22 cellular contexts compared by ENCODE assay signal in the genomic region with DNA sequence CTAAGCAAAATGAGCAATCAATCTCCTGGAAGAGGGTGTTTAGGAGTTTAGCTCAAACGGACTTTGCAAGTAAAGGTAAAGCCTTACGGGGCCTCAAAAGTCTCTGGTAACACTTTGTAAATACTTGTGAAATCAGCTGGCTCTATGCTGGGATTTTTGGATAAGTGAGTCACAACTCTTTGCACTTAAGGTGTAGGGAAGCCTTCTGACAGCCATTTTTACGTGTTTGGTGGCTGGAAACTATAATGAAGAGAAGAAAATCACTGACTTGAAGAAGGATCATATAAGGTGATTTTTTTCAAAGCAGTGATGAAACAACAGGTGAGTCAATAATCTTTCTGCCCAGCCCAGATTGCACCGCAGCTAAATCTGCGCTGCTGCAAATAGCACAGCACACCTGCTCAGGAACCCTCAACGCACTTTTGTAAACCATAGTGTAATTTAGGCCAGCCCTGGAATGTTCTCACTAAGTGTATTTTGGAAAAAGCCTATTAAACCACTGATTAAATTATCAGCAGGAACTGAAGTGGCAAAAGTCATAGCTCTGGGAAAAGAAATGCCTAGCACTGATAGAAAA.
A peak's percentile ranks its signal among the peaks of the same experiment; 100 is the strongest.
DNase-seq lines count a peak whose midpoint lies in the region; ATAC-seq and TF ChIP-seq lines count a peak whose summit lies in the region.
"Had no signal": no experiment of that assay in that cellular context is flagged by ENCODE, and none has a peak within 500 bp of the region (broad histone marks: within the 10 kb centered on the region; RNA-seq: fewer than 3 reads in every experiment).

No MANE protein-coding gene starts in this region.

- peak overlapping the region; percentile 4; the same call in 1 of the 2 replicates for H2AFZ ChIP-seq in GM23338
- H2AFZ ChIP-seq: parathyroid adenoma had no signal

- no peaks in the 10 kb centered on the region for H3K27me3 ChIP-seq in GM23338 (ENCODE audit: insufficient read depth)
- H3K27me3 ChIP-seq in body of pancreas: no peaks in the 10 kb centered on the region
- H3K27me3 ChIP-seq in lung (ENCODE audit: control insufficient read depth, insufficient read depth): no peaks in the 10 kb centered on the region
- H3K27me3 ChIP-seq: esophagus squamous epithelium, testis had no signal

- H3K9me3 ChIP-seq in body of pancreas: no peaks in the 10 kb centered on the region
- peaks cover 0 to 4% of the 10 kb centered on the region in 2 donors for H3K9me3 ChIP-seq in lung (ENCODE audit: control insufficient read depth in 2 of 2, insufficient read depth in 1 of 2, low read length in 1 of 2)
- H3K9me3 ChIP-seq: esophagus squamous epithelium, left ventricle myocardium inferior, testis had no signal

- H3K27ac Mint-ChIP-seq in GM23338: no peak overlapping the region
- H3K27ac Mint-ChIP-seq: activated CD8-positive, alpha-beta T cell treated with anti-CD3 and anti-CD28 coated beads, Interleukin-2, amount 10 ng/mL, durations not matched to agents 7 days and 5 days; CD14-positive monocyte; T-helper 1 cell treated with Interleukin-12 subunit alpha and Interleukin-12 subunit beta and Interleukin-4 antibody, amounts not matched to agents 30 μg/mL and 1 μg/mL, for 36 hours had no signal

- TF ChIP-seq CTCF in GM23338 (conservative IDR thresholded peaks at IDR 0.05; ENCODE audit: low read depth in 2 of 2) (no peak), body of pancreas (IDR thresholded peaks at IDR 0.05) (no peak), lung (IDR thresholded peaks at IDR 0.05; ENCODE audit: control extremely low read depth, extremely low read depth) (no peak)

- TF ChIP-seq POLR2A in body of pancreas (IDR thresholded peaks at IDR 0.05): no peak

- H3K4me1 ChIP-seq in GM23338 (ENCODE audit: insufficient read depth) (peaks cover 16% of the 10 kb centered on the region), body of pancreas (no peaks in the 10 kb centered on the region), lung (ENCODE audit: control insufficient read depth in 2 of 2, insufficient read depth in 2 of 2, low read length in 2 of 2) (peaks cover 0 to 3% of the 10 kb centered on the region in 2 donors)
- H3K4me1 ChIP-seq: esophagus squamous epithelium, left ventricle myocardium inferior, parathyroid adenoma, testis had no signal

- ATAC-seq in GM23338 (no peak; the same call in 2 of the 3 replicates), body of pancreas (peak; percentile 30), lung (ENCODE audit: insufficient read depth, low FRiP score) (peak; percentile 58), HG03442 (IDR thresholded peaks at IDR 0.05; ENCODE audit: unreplicated experiment) (no peak)
- ATAC-seq: activated CD8-positive, alpha-beta T cell treated with anti-CD3 and anti-CD28 coated beads, Interleukin-2, amount 10 ng/mL, durations not matched to agents 7 days and 5 days; right cardiac atrium had no signal

- no peak overlapping the region for H3K4me2 ChIP-seq in GM23338

- no peaks in the 10 kb centered on the region for H3K36me3 Mint-ChIP-seq in GM23338 (ENCODE audit: low read depth)
- H3K36me3 Mint-ChIP-seq: CD14-positive monocyte had no signal

- H3K9me2 ChIP-seq in GM23338 (ENCODE audit: insufficient read depth): no peaks in the 10 kb centered on the region

- peaks cover 3% of the 10 kb centered on the region; the same call in 1 of the 3 replicates for H3K9me3 Mint-ChIP-seq in GM23338

- H4K20me1 ChIP-seq in GM23338 (replicated peaks; ENCODE audit: insufficient read depth): no peaks in the 10 kb centered on the region

- DNase-seq in DMS53 (lab: John Stamatoyannopoulos, UW) (peak; percentile 67), GM23338 (ENCODE audit: low spot score) (no peak), body of pancreas (peak in 2 of 4 donors; percentile 16 to 42), lung (ENCODE audit: low spot score) (no peak), hypothalamus (lab: John Stamatoyannopoulos, UW) (no peak), GF-D8 (lab: John Stamatoyannopoulos, UW) (no peak)
- DNase-seq: activated CD4-positive, CD25-positive, alpha-beta regulatory T cell treated with anti-CD3 and anti-CD28 coated beads, Interleukin-2, amount 50 U/mL, for 72 hours; activated CD8-positive, alpha-beta T cell treated with anti-CD3 and anti-CD28 coated beads, Interleukin-2, amount 10 ng/mL, durations not matched to agents 7 days and 5 days; activated effector memory CD4-positive, alpha-beta T cell treated with anti-CD3 and anti-CD28 coated beads, Interleukin-2, amount 50 U/mL, for 16 hours; effector CD8-positive, alpha-beta T cell; esophagus squamous epithelium; hippocampal formation; left ventricle myocardium inferior; right cardiac atrium; stimulated activated CD4-positive, alpha-beta T cell treated with anti-CD3 and anti-CD28 coated beads, Interleukin-4, amount 100 ng/mL, for 4 hours; stimulated activated naive CD4-positive, alpha-beta T cell treated with Interleukin-2 at 50 U/mL for 16 hours; testis had no signal

- intact Hi-C loops in body of pancreas (cut with DNase I): no loop called here

- WGBS in body of pancreas, 2 donors: 42 to 44% methylated on average over 6 of the region's 6 CpGs
- WGBS in lung, 2 donors: 58 to 81% methylated on average over 6 of the region's 6 CpGs

- peaks cover 4% of the 10 kb centered on the region for H3K27me3 Mint-ChIP-seq in GM23338 (ENCODE audit: insufficient read depth, low read depth, poor library complexity)

- H3K79me2 ChIP-seq in GM23338 (replicated peaks; ENCODE audit: insufficient read depth): no peaks in the 10 kb centered on the region
- H3K79me2 ChIP-seq: parathyroid adenoma had no signal

- no peak overlapping the region for H3K4me3 Mint-ChIP-seq in GM23338
- H3K4me3 Mint-ChIP-seq: activated CD8-positive, alpha-beta T cell treated with anti-CD3 and anti-CD28 coated beads, Interleukin-2, amount 10 ng/mL, durations not matched to agents 7 days and 5 days; CD14-positive monocyte; T-helper 1 cell treated with Interleukin-12 subunit alpha and Interleukin-12 subunit beta and Interleukin-4 antibody, amounts not matched to agents 30 μg/mL and 1 μg/mL, for 36 hours had no signal

- H3K27ac ChIP-seq in GM23338 (ENCODE audit: low read depth): no peak overlapping the region
- no peak overlapping the region for H3K27ac ChIP-seq in body of pancreas
- peak overlapping the region in 1 of 2 donors; percentile 56 for H3K27ac ChIP-seq in lung (ENCODE audit: low read depth in 1 of 2, low read length in 1 of 2)
- H3K27ac ChIP-seq: esophagus squamous epithelium, left ventricle myocardium inferior, parathyroid adenoma, SK-N-MC, testis had no signal

- no peaks in the 10 kb centered on the region for H3F3A ChIP-seq in GM23338 (replicated peaks; ENCODE audit: low read depth)

- peaks cover 24% of the 10 kb centered on the region for H3K4me1 Mint-ChIP-seq in GM23338
- H3K4me1 Mint-ChIP-seq: CD14-positive monocyte had no signal

- H3K36me3 ChIP-seq in GM23338 (ENCODE audit: insufficient read depth) (no peaks in the 10 kb centered on the region), body of pancreas (replicated peaks in 1 of 2; ENCODE audit: insufficient read depth in 1 of 2, low read depth in 2 of 2) (no peaks in the 10 kb centered on the region), lung (ENCODE audit: control insufficient read depth in 2 of 2, insufficient read depth in 2 of 2, low read length in 2 of 2) (peaks cover 0 to 3% of the 10 kb centered on the region in 2 donors)
- H3K36me3 ChIP-seq: esophagus squamous epithelium, left ventricle myocardium inferior had no signal

- H3K4me3 ChIP-seq in GM23338 (no peak overlapping the region), body of pancreas (no peak overlapping the region), lung (no peak overlapping the region)
- H3K4me3 ChIP-seq: esophagus squamous epithelium, left ventricle myocardium inferior, SK-N-MC, testis had no signal

TF ChIP-seq in GM23338, 12 proteins besides CTCF, POLR2A, EP300 and RAD21 (continues in another document):
- TF ChIP-seq NANOG (IDR thresholded peaks at IDR 0.05; ENCODE audit: borderline replicate concordance) (no peak), CREB1 (CRISPR knock-in tag; IDR thresholded peaks at IDR 0.05; ENCODE audit: low read depth) (no peak), EZH2phosphoT487 (IDR thresholded peaks at IDR 0.05; ENCODE audit: unreplicated experiment) (no peak), EZH2 (IDR thresholded peaks at IDR 0.05; ENCODE audit: low read depth, unreplicated experiment) (no peak), JUNB (IDR thresholded peaks at IDR 0.05; ENCODE audit: unreplicated experiment) (no peak), ZNF331 (CRISPR knock-in tag; IDR thresholded peaks at IDR 0.05; ENCODE audit: low read depth) (no peak)

Comparison
In these comparisons a context has a peak if more than half of its experiments do, and no peak if none do; other contexts are left out.
1. ATAC-seq: peak in body of pancreas (single experiment) and lung (single experiment); none in GM23338 (single experiment) and HG03442 (single experiment).